ENCODE assay signal across 23 cellular contexts in genomic region chr15:100437261-100437660, GRCh38.
"Had no signal": no experiment of that assay in that cellular context is flagged by ENCODE, and none has a peak within 500 bp of the region (broad histone marks: within the 10 kb centered on the region; RNA-seq: fewer than 3 reads in every experiment).

No MANE protein-coding gene starts in this region.

- H3K9me3 ChIP-seq: colonic mucosa, esophagus muscularis mucosa, esophagus squamous epithelium, gastroesophageal sphincter, heart left ventricle, heart right ventricle had no signal

- H3K4me1 ChIP-seq: colonic mucosa, foreskin keratinocyte had no signal

- H3K4me1 Mint-ChIP-seq: endodermal cell had no signal

- H3K4me3 ChIP-seq: colonic mucosa, coronary artery, dorsolateral prefrontal cortex, esophagus muscularis mucosa, esophagus squamous epithelium, gastroesophageal sphincter, heart left ventricle, heart right ventricle had no signal

- H3K4me3 Mint-ChIP-seq: dendritic cell treated with granulocyte-macrophage colony-stimulating factor and Interleukin-4, amounts not matched to agents 40 ng/mL and 50 ng/mL, for 4 days; endodermal cell had no signal

- H3K27ac Mint-ChIP-seq: dendritic cell treated with granulocyte-macrophage colony-stimulating factor and Interleukin-4, amounts not matched to agents 40 ng/mL and 50 ng/mL, for 4 days; endodermal cell had no signal

- H3K27me3 ChIP-seq: colonic mucosa, dorsolateral prefrontal cortex, esophagus muscularis mucosa, esophagus squamous epithelium, foreskin keratinocyte, gastroesophageal sphincter, heart left ventricle, heart right ventricle had no signal

- H3K27ac ChIP-seq: colonic mucosa, coronary artery, dorsolateral prefrontal cortex, epithelial cell of prostate, esophagus muscularis mucosa, esophagus squamous epithelium, foreskin keratinocyte, gastroesophageal sphincter, heart left ventricle, heart right ventricle had no signal

- ATAC-seq: esophagus mucosa, foreskin keratinocyte, gastroesophageal sphincter, heart left ventricle, heart right ventricle had no signal

- H3K36me3 ChIP-seq: colonic mucosa, esophagus muscularis mucosa, gastroesophageal sphincter, heart left ventricle, heart right ventricle had no signal

- DNase-seq: colonic mucosa; cortex of kidney; dermis blood vessel endothelial cell; dorsolateral prefrontal cortex; effector CD4-positive, alpha-beta T cell; effector CD8-positive, alpha-beta T cell; effector memory CD4-positive, alpha-beta T cell; endodermal cell; erythroblast; esophagus squamous epithelium; foreskin fibroblast; foreskin keratinocyte; foreskin melanocyte; glutamatergic neuron; head of caudate nucleus; heart left ventricle; heart right ventricle had no signal

- H3K9me3 Mint-ChIP-seq: dendritic cell treated with granulocyte-macrophage colony-stimulating factor and Interleukin-4, amounts not matched to agents 40 ng/mL and 50 ng/mL, for 4 days had no signal
